Comparison of ENCODE assay signal across 8 cellular contexts in the genomic region with DNA sequence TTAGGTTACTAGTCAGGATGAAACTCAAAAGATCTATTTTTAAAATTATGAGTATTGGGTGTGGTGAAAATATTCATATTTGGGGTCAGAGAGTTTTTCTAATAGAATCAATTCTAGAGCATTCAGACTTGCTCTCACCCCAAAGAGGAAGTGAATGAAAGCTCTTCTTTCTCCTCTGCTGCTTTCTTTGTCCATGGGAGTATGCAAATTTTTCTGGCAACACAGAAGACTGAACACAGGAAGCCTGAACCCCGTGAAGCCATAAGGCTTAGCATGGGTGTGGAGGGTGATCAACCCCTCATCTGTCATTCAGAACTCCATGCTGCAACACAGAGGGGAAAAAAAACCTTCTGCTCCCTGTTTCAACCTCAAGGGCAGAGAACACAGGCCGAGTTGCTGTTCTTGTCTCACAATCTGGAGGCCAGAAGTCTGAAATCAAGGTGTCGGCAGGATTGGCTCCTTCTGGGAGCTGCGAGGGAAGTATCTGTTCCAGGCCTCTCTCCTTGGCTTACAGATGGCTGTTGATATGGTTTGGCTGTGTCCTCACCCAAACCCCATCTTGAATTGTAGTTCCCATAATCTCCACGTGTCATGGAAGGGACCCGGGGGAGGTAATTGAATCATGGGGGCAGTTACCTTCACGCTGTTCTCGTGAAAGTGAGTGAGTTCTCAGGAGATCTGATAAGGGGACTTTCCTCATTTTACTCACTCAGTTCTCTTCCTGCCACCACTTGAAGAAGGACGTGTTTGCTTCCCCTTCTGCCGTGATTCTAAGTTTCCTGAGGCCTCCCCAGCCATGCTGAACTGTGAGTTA. TPM values are rescaled to one million over a fixed set of nuclear protein-coding genes. Genes with fewer than 3 reads are reported as not detected.
DNase-seq lines count a peak whose midpoint lies in the region; ATAC-seq and TF ChIP-seq lines count a peak whose summit lies in the region.

No MANE protein-coding gene starts in this region.

- H3K27me3 ChIP-seq in esophagus muscularis mucosa: no peaks in the 10 kb centered on the region

- peak; percentile 82 for DNase-seq in activated CD4-positive, alpha-beta T cell treated with anti-CD3 and anti-CD28 coated beads for 36 hours
- peak; percentile 49 to 85 for DNase-seq in stimulated activated CD4-positive, alpha-beta T cell treated with anti-CD3 and anti-CD28 coated beads, Interleukin-4, amount 100 ng/mL, for 4 hours
- no peak for DNase-seq in esophagus muscularis mucosa (ENCODE audit: extremely low spot score)
- no peak for DNase-seq in HK-2 (ENCODE audit: unreplicated experiment)

- ATAC-seq in GM21526 (IDR thresholded peaks at IDR 0.05; ENCODE audit: low FRiP score, unreplicated experiment): peak; percentile 79
- ATAC-seq in activated CD4-positive, alpha-beta T cell treated with anti-CD3 and anti-CD28 coated beads for 36 hours: peak; percentile 70
- peak; percentile 89 for ATAC-seq in esophagus mucosa

- no peaks in the 10 kb centered on the region for H3K4me1 ChIP-seq in esophagus muscularis mucosa

- H3K27ac ChIP-seq in KOPT-K1 (ENCODE audit: low read depth, low read length, poor library complexity, severe bottlenecking) (peak overlapping the region; percentile 99), esophagus muscularis mucosa (replicated peaks in 1 of 4) (no peak overlapping the region)

- no peak for TF ChIP-seq POLR2A in esophagus muscularis mucosa (IDR thresholded peaks at IDR 0.05; ENCODE audit: low read depth)

- peaks cover 62% of the 10 kb centered on the region for H3K4me1 Mint-ChIP-seq in activated CD4-positive, alpha-beta T cell treated with anti-CD3 and anti-CD28 coated beads for 36 hours

- no peak for TF ChIP-seq EP300 in esophagus muscularis mucosa (IDR thresholded peaks at IDR 0.05)

- TF ChIP-seq CTCF in esophagus muscularis mucosa (IDR thresholded peaks at IDR 0.05): no peak

- H3K9me3 Mint-ChIP-seq in activated CD4-positive, alpha-beta T cell treated with anti-CD3 and anti-CD28 coated beads for 36 hours (ENCODE audit: low read depth): peaks cover 11% of the 10 kb centered on the region

- H3K4me3 ChIP-seq in GM08714 (ENCODE audit: low read length): peak overlapping the region; percentile 51
- H3K4me3 ChIP-seq in esophagus muscularis mucosa: no peak overlapping the region

- WGBS in esophagus muscularis mucosa: 73% methylated on average over 10 of the region's 10 CpGs

- no peaks in the 10 kb centered on the region for H3K27me3 Mint-ChIP-seq in activated CD4-positive, alpha-beta T cell treated with anti-CD3 and anti-CD28 coated beads for 36 hours

- H3K4me3 Mint-ChIP-seq in activated CD4-positive, alpha-beta T cell treated with anti-CD3 and anti-CD28 coated beads for 36 hours: peak overlapping the region; percentile 93

- POLR2A ChIA-PET in activated CD4-positive, alpha-beta T cell treated with anti-CD3 and anti-CD28 coated beads for 36 hours (lab: Charles Lee): interaction anchor here (0.6 to 6.9 kb wide), 6 partner anchors 21 to 264 kb away, joined by 3 to 78 read pairs (median 4); a partner anchor contains a TSS

- intact Hi-C loops in activated CD4-positive, alpha-beta T cell treated with anti-CD3 and anti-CD28 coated beads for 36 hours (cut with DNase I, micrococcal nuclease): loop anchor here (1.0 to 10.0 kb wide), 12 partner anchors 10 to 710 kb away; a partner anchor contains a TSS
- intact Hi-C loops in esophagus muscularis mucosa (cut with DNase I): no loop called here

- H3K36me3 Mint-ChIP-seq in activated CD4-positive, alpha-beta T cell treated with anti-CD3 and anti-CD28 coated beads for 36 hours (ENCODE audit: low read depth): peaks cover 36% of the 10 kb centered on the region

- H3K9me3 ChIP-seq in KOPT-K1 (ENCODE audit: insufficient read depth, low read length, poor library complexity, severe bottlenecking) (no peaks in the 10 kb centered on the region), esophagus muscularis mucosa (no peaks in the 10 kb centered on the region)

- CTCF ChIA-PET in activated CD4-positive, alpha-beta T cell treated with anti-CD3 and anti-CD28 coated beads for 36 hours (lab: Charles Lee): interaction anchor here (0.6 to 1.7 kb wide), 8 partner anchors 9 to 214 kb away, joined by 3 to 6 read pairs (median 4); no protein-coding TSS in a partner anchor

- peaks cover 11% of the 10 kb centered on the region for H3K36me3 ChIP-seq in KOPT-K1 (ENCODE audit: insufficient read depth, low read length)
- H3K36me3 ChIP-seq in esophagus muscularis mucosa: no peaks in the 10 kb centered on the region

- peak overlapping the region; percentile 96 for H3K27ac Mint-ChIP-seq in activated CD4-positive, alpha-beta T cell treated with anti-CD3 and anti-CD28 coated beads for 36 hours

RNA-seq across cellular contexts. Expression of a gene that starts 33.7 kb away (rescaled TPM):
- total RNA-seq in activated CD4-positive, alpha-beta T cell treated with anti-CD3 and anti-CD28 coated beads for 36 hours: 100 to 1,000 TPM in 1 of 2 experiments, 10 to 100 TPM in 1; 58.6 to 104 TPM
- total RNA-seq in esophagus mucosa (95.3 TPM), esophagus muscularis mucosa (10 to 100 TPM; 31.6 to 57.7 (median 49.7) TPM)

Comparison
In these comparisons a context has a peak if more than half of its experiments do, and no peak if none do; other contexts are left out.
1. DNase-seq: peak in activated CD4-positive, alpha-beta T cell treated with anti-CD3 and anti-CD28 coated beads for 36 hours (single experiment) and stimulated activated CD4-positive, alpha-beta T cell treated with anti-CD3 and anti-CD28 coated beads, Interleukin-4, amount 100 ng/mL, for 4 hours (2 of 2); none in esophagus muscularis mucosa (single experiment) and HK-2 (single experiment).
2. Peak in every context shown above with its lines, with median percentiles within 50 percentile points of each other: ATAC-seq.